In the genomic region with DNA sequence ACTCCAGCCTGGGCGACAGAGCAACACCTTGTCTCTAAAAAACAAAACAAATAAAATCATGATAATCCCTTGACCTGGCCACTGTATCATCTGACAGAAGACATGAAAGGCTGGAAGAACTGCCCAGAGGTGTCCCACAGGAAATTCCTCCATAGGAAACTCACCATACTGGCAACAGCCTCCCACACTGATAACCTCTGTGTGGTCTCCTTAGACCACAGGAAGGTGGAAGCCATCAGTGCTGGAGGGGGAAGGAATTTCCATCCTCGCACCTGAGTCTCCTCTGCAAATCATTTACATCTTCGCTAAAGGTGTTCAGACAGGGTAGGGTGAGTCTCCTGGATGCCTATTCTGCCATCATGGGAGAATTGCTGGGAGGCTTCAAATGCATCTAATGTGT, we compare ENCODE assay signal across 7 cellular contexts. TPM values are rescaled to one million over a fixed set of nuclear protein-coding genes. Genes with fewer than 3 reads are reported as not detected.
A peak's percentile ranks its signal among the peaks of the same experiment; 100 is the strongest.
DNase-seq lines count a peak whose midpoint lies in the region; ATAC-seq lines count a peak whose summit lies in the region.
"Not testable (repeated sequence)": the region's sequence is repeated elsewhere in the genome, so short reads cannot be mapped to it uniquely, and the experiment has no call there.

No MANE protein-coding gene starts in this region.

- H3K36me3 ChIP-seq in CD8-positive, alpha-beta memory T cell (ENCODE audit: insufficient read depth, low read length): not testable (repeated sequence)

- H3K4me1 Mint-ChIP-seq in CD8-positive, alpha-beta memory T cell: peaks cover 67 to 87% (median 74%) of the 10 kb centered on the region in 3 donors
- H3K4me1 Mint-ChIP-seq in activated CD4-positive, alpha-beta T cell treated with anti-CD3 and anti-CD28 coated beads, Interleukin-2, amount 10 ng/mL, durations not matched to agents 7 days and 5 days: peaks cover 72% of the 10 kb centered on the region
- peaks cover 79% of the 10 kb centered on the region for H3K4me1 Mint-ChIP-seq in activated T-cell treated with anti-CD3 and anti-CD28 coated beads, Interleukin-2, amount 50 U/mL, for 72 hours (ENCODE audit: low read depth)
- peaks cover 21% of the 10 kb centered on the region for H3K4me1 Mint-ChIP-seq in central memory CD8-positive, alpha-beta T cell
- peaks cover 17 to 23% of the 10 kb centered on the region in 2 donors for H3K4me1 Mint-ChIP-seq in stimulated activated naive B cell treated with anti-CD40 and anti-IgM and Interleukin-4, amounts not matched to agents 10 μg/mL and 1 μg/mL and 100 μg/mL, for 72 hours

- H3K4me1 ChIP-seq in CD8-positive, alpha-beta memory T cell (ENCODE audit: insufficient read depth, low read length): peaks cover 38% of the 10 kb centered on the region

- peak overlapping the region in 2 of 7 donors; percentile 35 to 64 for H3K4me3 Mint-ChIP-seq in CD8-positive, alpha-beta memory T cell
- H3K4me3 Mint-ChIP-seq in activated CD4-positive, alpha-beta T cell treated with anti-CD3 and anti-CD28 coated beads, Interleukin-2, amount 10 ng/mL, durations not matched to agents 7 days and 5 days; activated T-cell treated with anti-CD3 and anti-CD28 coated beads, Interleukin-2, amount 50 U/mL, for 72 hours; central memory CD8-positive, alpha-beta T cell; stimulated activated naive B cell treated with anti-CD40 and anti-IgM and Interleukin-4, amounts not matched to agents 10 μg/mL and 1 μg/mL and 100 μg/mL, for 72 hours: not testable (repeated sequence)

- H3K9me3 Mint-ChIP-seq in CD8-positive, alpha-beta memory T cell; activated CD4-positive, alpha-beta T cell treated with anti-CD3 and anti-CD28 coated beads, Interleukin-2, amount 10 ng/mL, durations not matched to agents 7 days and 5 days; activated T-cell treated with anti-CD3 and anti-CD28 coated beads, Interleukin-2, amount 50 U/mL, for 72 hours; central memory CD8-positive, alpha-beta T cell; stimulated activated naive B cell treated with anti-CD40 and anti-IgM and Interleukin-4, amounts not matched to agents 10 μg/mL and 1 μg/mL and 100 μg/mL, for 72 hours: not testable (repeated sequence)

- peaks cover 3 to 24% (median 14%) of the 10 kb centered on the region in 3 donors for H3K36me3 Mint-ChIP-seq in CD8-positive, alpha-beta memory T cell
- H3K36me3 Mint-ChIP-seq in activated CD4-positive, alpha-beta T cell treated with anti-CD3 and anti-CD28 coated beads, Interleukin-2, amount 10 ng/mL, durations not matched to agents 7 days and 5 days (ENCODE audit: low read depth): peaks cover 43% of the 10 kb centered on the region
- peaks cover 8 to 15% of the 10 kb centered on the region in 2 donors for H3K36me3 Mint-ChIP-seq in activated T-cell treated with anti-CD3 and anti-CD28 coated beads, Interleukin-2, amount 50 U/mL, for 72 hours (ENCODE audit: insufficient read depth in 2 of 2)
- peaks cover 32% of the 10 kb centered on the region for H3K36me3 Mint-ChIP-seq in central memory CD8-positive, alpha-beta T cell (ENCODE audit: insufficient read depth)
- H3K36me3 Mint-ChIP-seq in stimulated activated naive B cell treated with anti-CD40 and anti-IgM and Interleukin-4, amounts not matched to agents 10 μg/mL and 1 μg/mL and 100 μg/mL, for 72 hours: peaks cover 0 to 33% of the 10 kb centered on the region in 2 donors

- H3K27me3 Mint-ChIP-seq in CD8-positive, alpha-beta memory T cell; activated CD4-positive, alpha-beta T cell treated with anti-CD3 and anti-CD28 coated beads, Interleukin-2, amount 10 ng/mL, durations not matched to agents 7 days and 5 days; activated T-cell treated with anti-CD3 and anti-CD28 coated beads, Interleukin-2, amount 50 U/mL, for 72 hours (ENCODE audit: low read depth); central memory CD8-positive, alpha-beta T cell; stimulated activated naive B cell treated with anti-CD40 and anti-IgM and Interleukin-4, amounts not matched to agents 10 μg/mL and 1 μg/mL and 100 μg/mL, for 72 hours: not testable (repeated sequence)

- CTCF ChIA-PET in CD8-positive, alpha-beta memory T cell (lab: Charles Lee); activated CD4-positive, alpha-beta T cell treated with anti-CD3 and anti-CD28 coated beads, Interleukin-2, amount 10 ng/mL, durations not matched to agents 7 days and 5 days (lab: Charles Lee): not testable (repeated sequence)

- ATAC-seq in activated T-cell treated with anti-CD3 and anti-CD28 coated beads, Interleukin-2, amount 50 U/mL, for 72 hours (replicated peaks in 1 of 2); central memory CD8-positive, alpha-beta T cell (replicated peaks; ENCODE audit: extremely low read depth, poor library complexity, severe bottlenecking); stimulated activated naive B cell treated with anti-CD40 and anti-IgM and Interleukin-4, amounts not matched to agents 10 μg/mL and 1 μg/mL and 100 μg/mL, for 72 hours (replicated peaks): not testable (repeated sequence)

- H3K4me3 ChIP-seq in CD8-positive, alpha-beta memory T cell (ENCODE audit: low read length): not testable (repeated sequence)

- POLR2A ChIA-PET in CD8-positive, alpha-beta memory T cell (lab: Charles Lee); activated CD4-positive, alpha-beta T cell treated with anti-CD3 and anti-CD28 coated beads, Interleukin-2, amount 10 ng/mL, durations not matched to agents 7 days and 5 days (lab: Charles Lee): not testable (repeated sequence)

- H3K27me3 ChIP-seq in CD8-positive, alpha-beta memory T cell (ENCODE audit: insufficient read depth, low read length, poor library complexity, severe bottlenecking): not testable (repeated sequence)

- not testable (repeated sequence) for H3K27ac ChIP-seq in CD8-positive, alpha-beta memory T cell (ENCODE audit: low read depth, low read length)

- H3K27ac Mint-ChIP-seq in CD8-positive, alpha-beta memory T cell: peak overlapping the region in 7 of 8 donors; percentile 35 to 95 (median 75)
- peak overlapping the region; percentile 36 for H3K27ac Mint-ChIP-seq in activated CD4-positive, alpha-beta T cell treated with anti-CD3 and anti-CD28 coated beads, Interleukin-2, amount 10 ng/mL, durations not matched to agents 7 days and 5 days
- H3K27ac Mint-ChIP-seq in activated T-cell treated with anti-CD3 and anti-CD28 coated beads, Interleukin-2, amount 50 U/mL, for 72 hours: peak overlapping the region; percentile 19
- H3K27ac Mint-ChIP-seq in central memory CD8-positive, alpha-beta T cell (ENCODE audit: low read depth): peak overlapping the region; percentile 22
- peak overlapping the region; percentile 56 for H3K27ac Mint-ChIP-seq in stimulated activated naive B cell treated with anti-CD40 and anti-IgM and Interleukin-4, amounts not matched to agents 10 μg/mL and 1 μg/mL and 100 μg/mL, for 72 hours

- not testable (repeated sequence) for DNase-seq in CD8-positive, alpha-beta memory T cell; activated CD4-positive, alpha-beta T cell treated with anti-CD3 and anti-CD28 coated beads, Interleukin-2, amount 10 ng/mL, durations not matched to agents 7 days and 5 days; activated T-cell treated with anti-CD3 and anti-CD28 coated beads, Interleukin-2, amount 50 U/mL, for 72 hours; central memory CD8-positive, alpha-beta T cell (ENCODE audit: low spot score in 2 of 2); stimulated activated naive B cell treated with anti-CD40 and anti-IgM and Interleukin-4, amounts not matched to agents 10 μg/mL and 1 μg/mL and 100 μg/mL, for 72 hours
- peak; percentile 40 for DNase-seq in SW480 (ENCODE audit: low spot score)
- peak; percentile 55 for DNase-seq in kidney tubule cell (ENCODE audit: low spot score)

- not testable (repeated sequence) for H3K9me3 ChIP-seq in CD8-positive, alpha-beta memory T cell (ENCODE audit: low read length)

RNA-seq across cellular contexts. Expression of a gene that starts 10.2 kb away (rescaled TPM):
- total RNA-seq in CD8-positive, alpha-beta memory T cell: 10 to 100 TPM; 41.9 to 45.9 TPM
- polyA plus RNA-seq in CD8-positive, alpha-beta memory T cell: 79.4 TPM
- total RNA-seq in activated CD4-positive, alpha-beta T cell treated with anti-CD3 and anti-CD28 coated beads, Interleukin-2, amount 10 ng/mL, durations not matched to agents 7 days and 5 days: 10 to 100 TPM; 62.7 to 68.2 TPM
- total RNA-seq in activated T-cell treated with anti-CD3 and anti-CD28 coated beads, Interleukin-2, amount 50 U/mL, for 72 hours: 10 to 100 TPM; 80.6 to 98.5 TPM

Comparison
In these comparisons a context has a peak if more than half of its experiments do, and no peak if none do; other contexts are left out.
1. H3K27ac Mint-ChIP-seq: peak in every context shown above with its lines; median percentile 75 in CD8-positive, alpha-beta memory T cell; 56 in stimulated activated naive B cell treated with anti-CD40 and anti-IgM and Interleukin-4, amounts not matched to agents 10 μg/mL and 1 μg/mL and 100 μg/mL, for 72 hours; 36 in activated CD4-positive, alpha-beta T cell treated with anti-CD3 and anti-CD28 coated beads, Interleukin-2, amount 10 ng/mL, durations not matched to agents 7 days and 5 days; 22 in central memory CD8-positive, alpha-beta T cell; 19 in activated T-cell treated with anti-CD3 and anti-CD28 coated beads, Interleukin-2, amount 50 U/mL, for 72 hours.